1 cellular context compared by ENCODE assay signal in genomic region chr22:30291334-30291892, GRCh38.
TF ChIP-seq lines count a peak whose summit lies in the region.

No MANE protein-coding gene starts in this region.

TF ChIP-seq in SK-N-SH, 30 proteins besides CTCF, POLR2A, EP300 and RAD21 (continued from another document):
- TF ChIP-seq ZBTB33 (IDR thresholded peaks at IDR 0.05; ENCODE audit: borderline replicate concordance, low read depth) (no peak), MAX (IDR thresholded peaks at IDR 0.05; ENCODE audit: low read depth) (no peak), FOSL2 (IDR thresholded peaks at IDR 0.05; ENCODE audit: borderline replicate concordance, low read depth) (no peak), FOXM1 (IDR thresholded peaks at IDR 0.05; ENCODE audit: low read depth) (no peak), USF2 (IDR thresholded peaks at IDR 0.05; ENCODE audit: borderline replicate concordance, low read depth, low read length) (no peak), YY1 (IDR thresholded peaks at IDR 0.05; ENCODE audit: low read depth) (no peak), TAF1 (IDR thresholded peaks at IDR 0.05; ENCODE audit: borderline replicate concordance, low read depth, low read length) (no peak), EZH2phosphoT487 (IDR thresholded peaks at IDR 0.05; ENCODE audit: borderline replicate concordance, low read depth) (no peak), FOXJ3 (CRISPR knock-in tag; IDR thresholded peaks at IDR 0.05) (no peak), TEAD4 (IDR thresholded peaks at IDR 0.05; ENCODE audit: borderline replicate concordance, insufficient read depth) (no peak), TCF12 (IDR thresholded peaks at IDR 0.05) (no peak), IRF3 (IDR thresholded peaks at IDR 0.05; ENCODE audit: low read depth, low read length) (no peak), RCOR1 (IDR thresholded peaks at IDR 0.05; ENCODE audit: low read length) (no peak), USF1 (IDR thresholded peaks at IDR 0.05; ENCODE audit: borderline replicate concordance, low read depth) (no peak), GATA2 (CRISPR knock-in tag; IDR thresholded peaks at IDR 0.05) (no peak)
